8 cellular contexts compared by ENCODE assay signal in the genomic region with DNA sequence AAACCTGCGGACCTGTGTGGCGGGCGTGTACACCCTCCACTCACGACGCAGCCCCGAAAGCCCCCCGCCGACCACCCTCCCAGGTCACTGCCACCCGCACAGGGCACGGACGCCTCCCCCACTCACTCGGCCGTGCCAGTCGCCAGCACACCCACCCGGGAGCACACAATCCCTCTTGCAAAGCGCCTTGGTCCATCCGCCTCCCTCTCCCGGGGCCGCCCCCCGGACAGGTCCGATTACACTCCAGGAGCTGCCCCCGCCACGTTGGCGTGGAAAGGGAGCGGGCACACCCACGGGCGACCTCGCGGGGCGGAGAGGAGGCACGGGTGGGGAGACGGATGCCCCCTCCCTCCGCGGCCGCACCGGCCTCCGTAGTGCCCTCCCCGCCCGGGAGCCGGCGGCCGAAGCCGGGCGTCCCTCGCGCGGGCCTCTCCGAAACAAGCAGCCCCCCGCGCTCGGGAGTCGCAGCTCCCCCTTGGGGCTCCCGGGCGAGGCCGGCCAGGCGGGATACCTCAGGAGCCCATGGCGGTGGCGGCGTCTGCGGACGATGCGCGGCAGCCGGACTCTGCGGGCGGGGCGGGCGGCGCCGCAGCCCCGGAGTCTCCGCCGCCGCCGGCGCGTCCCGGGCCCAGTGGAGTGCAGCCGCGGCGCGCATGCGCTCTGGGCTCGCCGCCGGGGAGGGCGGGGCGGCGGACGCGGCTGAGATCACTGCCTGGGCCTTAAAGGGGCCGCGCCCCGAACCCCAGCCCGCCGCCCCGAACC. TPM values are rescaled to one million over a fixed set of nuclear protein-coding genes. Genes with fewer than 3 reads are reported as not detected.
DNase-seq lines count a peak whose midpoint lies in the region; ATAC-seq, FAIRE-seq and TF ChIP-seq lines count a peak whose summit lies in the region.

A gene (minus strand): TSS at position 638 of the 762 bp plus-strand sequence. CDS start 25,049 bp downstream, outside the sequence.

- H3K56ac ChIP-seq in H1 (replicated peaks; ENCODE audit: insufficient read length, low read depth, low read length), result peak within 1 kb of the TSS; percentile 28

- DNase-seq in DMS53 (lab: John Stamatoyannopoulos, UW) (peak; percentile 61), DMS53 treated with DMSO at 0.1 percent for 48 hours (lab: John Stamatoyannopoulos, UW; ENCODE audit: unreplicated experiment) (no peak), NCI-H774 (lab: John Stamatoyannopoulos, UW) (peak; percentile 38), H1 (ENCODE audit: low read depth in 1 of 2, low spot score in 2 of 2) (peak in 1 of 2 experiments; percentile 88), mesenchymal stem cell (peak; percentile 66)
- DNase-seq in activated CD8-positive, alpha-beta memory T cell treated with anti-CD3 and anti-CD28 coated beads for 4 hours (ENCODE audit: low read depth in 2 of 2), result peak; percentile 45 to 54
- peak; percentile 61 for DNase-seq in stimulated activated CD8-positive, alpha-beta memory T cell treated with anti-CD3 and anti-CD28 coated beads, Interleukin-12 subunit alpha, Interleukin-12 subunit beta, amount 100 ng/mL, for 1 hour (ENCODE audit: low read depth)

- H2BK12ac ChIP-seq in H1 (ENCODE audit: low read depth, low read length) (peak within 1 kb of the TSS; percentile 39; the same call in 1 of the 2 replicates), mesenchymal stem cell (ENCODE audit: low read length in 2 of 2) (peak within 1 kb of the TSS; percentile 38 to 61)

- peak; percentile 73 for ATAC-seq in HG02870 (IDR thresholded peaks at IDR 0.05; ENCODE audit: unreplicated experiment)

- POLR2A ChIA-PET in H1 (lab: Charles Lee; ENCODE audit: partially characterized antibody), result interaction anchor here (1.0 to 7.8 kb wide), 4 partner anchors 10 to 77 kb away, joined by 3 to 81 read pairs (median 6); no protein-coding TSS in a partner anchor

- H4K8ac ChIP-seq in H1 (ENCODE audit: extremely low read depth, insufficient read depth, low read length) (peak within 1 kb of the TSS; percentile 66; the same call in 1 of the 2 replicates), mesenchymal stem cell (ENCODE audit: low read length) (peak within 1 kb of the TSS; percentile 96)

- H3K9me3 ChIP-seq in H1 (ENCODE audit: insufficient read depth in 2 of 2, low read depth in 1 of 2, low read length in 1 of 2) (no peaks in the 10 kb centered on the region), mesenchymal stem cell (ENCODE audit: control insufficient read depth, low read length) (no peaks in the 10 kb centered on the region)

- peak within 1 kb of the TSS; percentile 72 for H3K23ac ChIP-seq in H1 (ENCODE audit: insufficient read length)
- H3K23ac ChIP-seq in mesenchymal stem cell (ENCODE audit: low read length in 2 of 2), result peak within 1 kb of the TSS in 1 of 2 experiments; percentile 61

- H2BK15ac ChIP-seq in H1 (ENCODE audit: low read length) (peak within 1 kb of the TSS; percentile 46; the same call in 1 of the 2 replicates), mesenchymal stem cell (ENCODE audit: low read depth, poor library complexity, severe bottlenecking) (peak within 1 kb of the TSS; percentile 91)

- H3K36me3 ChIP-seq in H1 (ENCODE audit: control insufficient read depth in 2 of 4, insufficient read depth in 4 of 4, low read length in 3 of 4), result 0 out of 8 replicates have a peak, but pooled peaks cover 0 to 3% (median 0%) of the 10 kb centered on the region in 4 experiments
- peaks cover 0 to 20% of the 10 kb centered on the region in 2 experiments for H3K36me3 ChIP-seq in mesenchymal stem cell (ENCODE audit: control insufficient read depth in 1 of 2, insufficient read depth in 2 of 2, low read depth in 1 of 2, low read length in 2 of 2)

- H2BK120ac ChIP-seq in H1 (replicated peaks; ENCODE audit: low read depth, low read length) (no peak within 1 kb of the TSS), mesenchymal stem cell (ENCODE audit: low read depth, low read length) (peak within 1 kb of the TSS; percentile 99)

- TF ChIP-seq CTCF in H1 (IDR thresholded peaks at IDR 0.05; ENCODE audit: control extremely low read depth in 1 of 3, insufficient read depth in 1 of 3, low read depth in 1 of 3, low read length in 3 of 3), result no peak

- peaks cover 24% of the 10 kb centered on the region for H3K79me1 ChIP-seq in H1 (ENCODE audit: low read depth, low read length)
- no peaks in the 10 kb centered on the region for H3K79me1 ChIP-seq in mesenchymal stem cell (replicated peaks; ENCODE audit: low read length, poor library complexity, severe bottlenecking)

- H2AK5ac ChIP-seq in H1 (ENCODE audit: low read depth, low read length), result no peak within 1 kb of the TSS; the same call in 1 of the 2 replicates
- no peak within 1 kb of the TSS for H2AK5ac ChIP-seq in mesenchymal stem cell (ENCODE audit: low read length, severe bottlenecking)

- H2BK20ac ChIP-seq in H1 (ENCODE audit: low read length), result no peak within 1 kb of the TSS

- TF ChIP-seq EP300 in H1 (IDR thresholded peaks at IDR 0.05; ENCODE audit: borderline replicate concordance in 1 of 2, low read depth in 2 of 2, low read length in 2 of 2), result peak in 1 of 2 experiments; percentile 17; a peak in 1 of 3 replicates

- H3K4ac ChIP-seq in H1 (replicated peaks; ENCODE audit: insufficient read length, low read depth, low read length) (peak within 1 kb of the TSS; percentile 27), mesenchymal stem cell (ENCODE audit: low read depth in 1 of 2, low read length in 2 of 2) (peak within 1 kb of the TSS; percentile 16 to 94)

- peaks cover 10 to 21% (median 15%) of the 10 kb centered on the region in 4 experiments for H3K4me1 ChIP-seq in H1 (replicated peaks in 1 of 4; ENCODE audit: control insufficient read depth in 3 of 4, insufficient read depth in 4 of 4, low read length in 3 of 4)
- peaks cover 28% of the 10 kb centered on the region for H3K4me1 ChIP-seq in mesenchymal stem cell (ENCODE audit: control insufficient read depth, insufficient read depth, low read depth, low read length)

- TF ChIP-seq RAD21 in H1 (IDR thresholded peaks at IDR 0.05 in 1 of 2, conservative IDR thresholded peaks at IDR 0.05 in 1 of 2; ENCODE audit: low read depth in 2 of 2, low read length in 2 of 2), result no peak

- H3K18ac ChIP-seq in H1 (ENCODE audit: extremely low read depth, low read length), result peak within 1 kb of the TSS; percentile 85
- peak within 1 kb of the TSS; percentile 73 to 92 for H3K18ac ChIP-seq in mesenchymal stem cell (ENCODE audit: low read depth in 1 of 2, low read length in 2 of 2)

- H3K79me2 ChIP-seq in H1 (ENCODE audit: control insufficient read depth in 1 of 2, insufficient read depth in 2 of 2, low read length in 2 of 2), result peaks cover 21 to 40% of the 10 kb centered on the region in 2 experiments

- peak within 1 kb of the TSS; percentile 84 to 97 (median 90) for H3K4me3 ChIP-seq in H1 (ENCODE audit: extremely low read depth in 1 of 4, insufficient read depth in 2 of 4, low read depth in 3 of 4, low read length in 4 of 4)
- peak within 1 kb of the TSS; percentile 93 to 97 for H3K4me3 ChIP-seq in mesenchymal stem cell (ENCODE audit: insufficient read depth in 1 of 2, low read depth in 1 of 2, low read length in 2 of 2)

- CTCF ChIA-PET in H1 (lab: Charles Lee; ENCODE audit: partially characterized antibody), result interaction anchor here (1.1 to 4.5 kb wide), 4 partner anchors 11 to 172 kb away, joined by 3 to 33 read pairs (median 5); no protein-coding TSS in a partner anchor

- H2AFZ ChIP-seq in H1 (ENCODE audit: low read length) (peak within 1 kb of the TSS; percentile 100), mesenchymal stem cell (ENCODE audit: low read depth, low read length) (peak within 1 kb of the TSS; percentile 81)

- H3K27me3 ChIP-seq in H1 (replicated peaks in 1 of 4; ENCODE audit: control insufficient read depth in 3 of 4, extremely low read depth in 1 of 4, insufficient read depth in 3 of 4, low read length in 3 of 4), result no peaks in the 10 kb centered on the region
- peaks cover 0 to 3% of the 10 kb centered on the region in 2 experiments for H3K27me3 ChIP-seq in mesenchymal stem cell (ENCODE audit: control insufficient read depth in 1 of 2, insufficient read depth in 1 of 2, low read length in 2 of 2)

- H3K23me2 ChIP-seq in H1 (ENCODE audit: low read depth, low read length), result peaks cover 10% of the 10 kb centered on the region

- H2BK5ac ChIP-seq in H1 (ENCODE audit: low read depth, low read length) (peak within 1 kb of the TSS; percentile 52; the same call in 1 of the 2 replicates), mesenchymal stem cell (ENCODE audit: low read depth, low read length, poor library complexity, severe bottlenecking) (peak within 1 kb of the TSS; percentile 94)

- peak within 1 kb of the TSS; percentile 70 for H4K5ac ChIP-seq in H1 (ENCODE audit: insufficient read length, low read depth, low read length)

- 0 out of 2 replicates have a peak within 1 kb of the TSS, but pooled peaks have one; percentile 14 for H3K27ac ChIP-seq in H1 (ENCODE audit: low read depth, low read length)
- no peak within 1 kb of the TSS for H3K27ac ChIP-seq in mesenchymal stem cell (ENCODE audit: low read length, poor library complexity, severe bottlenecking)

- FAIRE-seq in H1 (lab: Jason Lieb, UNC), result no peak

- peaks cover 18 to 29% of the 10 kb centered on the region in 2 experiments for H4K20me1 ChIP-seq in H1 (replicated peaks in 1 of 2; ENCODE audit: control insufficient read depth in 1 of 2, insufficient read depth in 2 of 2, low read length in 2 of 2)

- WGBS in H1 (ENCODE audit: extremely low coverage in 1 of 2, insufficient coverage in 1 of 2, insufficient read length in 1 of 2, insufficient replicate concordance in 2 of 2, low coverage in 1 of 2, low lambda C conversion rate in 2 of 2, missing lambda C conversion rate in 1 of 2), 2 experiments, result 1% methylated on average over 27 of the region's 97 CpGs; no CpG with 5 or more reads in 1 of the 2 experiments
- WGBS in mesenchymal stem cell, result under 1% methylated on average over 81 of the region's 97 CpGs

- H3K9ac ChIP-seq in H1 (replicated peaks in 1 of 4; ENCODE audit: extremely low read depth in 1 of 4, low read depth in 3 of 4, low read length in 3 of 4) (peak within 1 kb of the TSS; percentile 60 to 78 (median 66); a peak in 6 of 7 replicates), mesenchymal stem cell (ENCODE audit: low read length) (peak within 1 kb of the TSS; percentile 95)

- H3K14ac ChIP-seq in H1 (ENCODE audit: insufficient read length) (no peak within 1 kb of the TSS), mesenchymal stem cell (ENCODE audit: low read length in 2 of 2) (peak within 1 kb of the TSS in 1 of 2 experiments; percentile 98)

- H4K91ac ChIP-seq in H1 (replicated peaks; ENCODE audit: insufficient read length, low read length) (peak within 1 kb of the TSS; percentile 50), mesenchymal stem cell (ENCODE audit: low read length) (peak within 1 kb of the TSS; percentile 79)

- peak within 1 kb of the TSS; percentile 97 for H3K4me2 ChIP-seq in H1 (ENCODE audit: insufficient read depth in 1 of 2, low read depth in 2 of 2, low read length in 2 of 2)
- peak within 1 kb of the TSS; percentile 85 for H3K4me2 ChIP-seq in mesenchymal stem cell (ENCODE audit: low read length, poor library complexity, severe bottlenecking)

- peak in 1 of 2 experiments; percentile 27; a peak in 1 of 3 replicates for TF ChIP-seq POLR2A in H1 (IDR thresholded peaks at IDR 0.05; ENCODE audit: control extremely low read depth in 1 of 2, low read depth in 2 of 2, low read length in 2 of 2)

RNA-seq across cellular contexts. Expression of the gene that starts here (rescaled TPM):
- total RNA-seq in H1 (2021; fragmentation: NEBNext Ultra II Directional; extraction: Animal tissue kit (Norgen Biotek cat#: 25700)), result 79.9 and 81.0 TPM in 2 replicates
- polyA plus RNA-seq in H1 (2011; rRNA removed), result 41.6 and 70.6 TPM in 2 replicates
- polyA plus RNA-seq in H1 (2011; cell fraction: cytosol; rRNA removed), result 29.5 TPM
- 55.9 TPM for polyA plus RNA-seq in H1 (2011; cell fraction: nucleus; rRNA removed)
- 34.1 to 60.3 TPM (median 56.8 TPM) in 4 replicates for polyA plus RNA-seq in H1 (2012, experiment 1 of 2)
- polyA plus RNA-seq in H1 (2012, experiment 2 of 2), result 49.3 TPM
- polyA plus RNA-seq in H1 (2013, experiment 1 of 2), result 57.6 TPM
- 64.6 TPM for polyA plus RNA-seq in H1 (2013, experiment 2 of 2)
- 31.7 and 53.2 TPM in 2 replicates for polyA minus RNA-seq in H1 (2011; rRNA and poly(A)+ RNA removed)
- 60.0 TPM for polyA minus RNA-seq in H1 (2011; cell fraction: cytosol; rRNA and poly(A)+ RNA removed)
- 32.2 TPM for polyA minus RNA-seq in H1 (2011; cell fraction: nucleus; rRNA and poly(A)+ RNA removed)
- polyA plus RNA-seq in mesenchymal stem cell (2013, experiment 1 of 2), result 71.3 TPM
- polyA plus RNA-seq in mesenchymal stem cell (2013, experiment 2 of 2), result 71.6 TPM
